In genomic region chr18:28432350-28432749, GRCh38 we compare ENCODE assay signal across 1 cellular context.
TF ChIP-seq lines count a peak whose summit lies in the region.

No MANE protein-coding gene starts in this region.

TF ChIP-seq in endothelial cell of umbilical vein, 7 proteins besides CTCF, POLR2A, EP300 and RAD21 (continued from another document):
- TF ChIP-seq JUN (IDR thresholded peaks at IDR 0.05; ENCODE audit: borderline replicate concordance, insufficient read depth, insufficient read length, low read depth), result no peak
